21 cellular contexts compared by ENCODE assay signal in genomic region chr16:49869731-49870130, GRCh38. TPM values are rescaled to one million over a fixed set of nuclear protein-coding genes. Genes with fewer than 3 reads are reported as not detected.
DNase-seq lines count a peak whose midpoint lies in the region; ATAC-seq and TF ChIP-seq lines count a peak whose summit lies in the region.
"Had no signal": no experiment of that assay in that cellular context is flagged by ENCODE, and none has a peak within 500 bp of the region (broad histone marks: within the 10 kb centered on the region; RNA-seq: fewer than 3 reads in every experiment).

No MANE protein-coding gene starts in this region.

- H3K9ac ChIP-seq in neuronal stem cell (ENCODE audit: low read depth, low read length, poor library complexity), result peak overlapping the region; percentile 24
- H3K9ac ChIP-seq: BLaER1 had no signal

- H4K8ac ChIP-seq in neuronal stem cell (ENCODE audit: low read depth, low read length), result no peak overlapping the region

- H4K91ac ChIP-seq in neuronal stem cell (ENCODE audit: low read depth, low read length, poor library complexity), result peak overlapping the region; percentile 35

- H3K27ac Mint-ChIP-seq in activated naive CD8-positive, alpha-beta T cell treated with anti-CD3 and anti-CD28 coated beads for 36 hours, result no peak overlapping the region
- H3K27ac Mint-ChIP-seq: CD14-positive monocyte; CD4-positive, alpha-beta memory T cell; CD4-positive, CD25-positive, alpha-beta regulatory T cell; CD8-positive, alpha-beta memory T cell had no signal

- peak overlapping the region; percentile 74 for H2BK15ac ChIP-seq in neuronal stem cell (ENCODE audit: low read length)

- 93 to 94% methylated on average over 6 of the region's 6 CpGs for WGBS in lung, 2 donors
- WGBS in neuronal stem cell (ENCODE audit: extremely low coverage in 2 of 2, insufficient read length in 2 of 2, insufficient replicate concordance in 1 of 2), 2 donors, result no CpG with 5 or more reads among the region's 6 CpGs
- 89 to 92% methylated on average over 6 of the region's 6 CpGs for WGBS in aorta, 2 donors

- H3K9me3 ChIP-seq in lung (ENCODE audit: control insufficient read depth in 2 of 2, insufficient read depth in 1 of 2, low read length in 1 of 2) (no peaks in the 10 kb centered on the region), neuronal stem cell (replicated peaks in 1 of 2; ENCODE audit: control insufficient read depth in 2 of 2, insufficient read depth in 1 of 2, low read depth in 1 of 2, low read length in 2 of 2) (no peaks in the 10 kb centered on the region), aorta (ENCODE audit: control insufficient read depth, low read length) (no peaks in the 10 kb centered on the region)
- H3K9me3 ChIP-seq: BE2C, BLaER1 had no signal

- H2BK12ac ChIP-seq in neuronal stem cell (ENCODE audit: low read length), result peak overlapping the region; percentile 46

- no peak overlapping the region for H2AFZ ChIP-seq in neuronal stem cell (ENCODE audit: low read length)

- DNase-seq in lung (ENCODE audit: low spot score) (no peak), neuronal stem cell (ENCODE audit: low spot score) (no peak), aorta (no peak), iPS-NIHi7 (ENCODE audit: extremely low spot score) (no peak)
- no peak for DNase-seq in central memory CD4-positive, alpha-beta T cell
- no peak for DNase-seq in activated naive CD8-positive, alpha-beta T cell treated with anti-CD3 and anti-CD28 coated beads for 36 hours
- DNase-seq: 8988T; ACHN; BE2C; C1 segment of cervical spinal cord; CD4-positive, alpha-beta memory T cell; CD4-positive, CD25-positive, alpha-beta regulatory T cell; CD8-positive, alpha-beta memory T cell; COR-L47; DMS 273 treated with DMSO at 0.1 percent for 48 hours; DMS153; DMS53; DMS79 treated with DMSO at 0.1 percent for 48 hours; GF-D8 had no signal

- TF ChIP-seq CTCF in lung (IDR thresholded peaks at IDR 0.05; ENCODE audit: control extremely low read depth, extremely low read depth), result no peak

- no peaks in the 10 kb centered on the region for H3K4me1 ChIP-seq in lung (ENCODE audit: control insufficient read depth in 2 of 2, insufficient read depth in 2 of 2, low read length in 2 of 2)
- H3K4me1 ChIP-seq in neuronal stem cell (ENCODE audit: control insufficient read depth in 2 of 2, insufficient read depth in 1 of 2, low read depth in 1 of 2, low read length in 2 of 2), result peaks cover 25 to 27% of the 10 kb centered on the region in 2 donors
- no peaks in the 10 kb centered on the region for H3K4me1 ChIP-seq in aorta (ENCODE audit: control insufficient read depth in 1 of 2, insufficient read depth in 2 of 2, low read length in 2 of 2)
- H3K4me1 ChIP-seq: BE2C had no signal

- H3K4me2 ChIP-seq in neuronal stem cell (ENCODE audit: insufficient read depth, low read length, poor library complexity, severe bottlenecking), result no peak overlapping the region
- H3K4me2 ChIP-seq: BLaER1 had no signal

- peak overlapping the region; percentile 82 for H2AK5ac ChIP-seq in neuronal stem cell (ENCODE audit: low read depth, low read length)

- H3K4me3 ChIP-seq in lung (no peak overlapping the region), neuronal stem cell (ENCODE audit: low read length in 2 of 2) (no peak overlapping the region), aorta (ENCODE audit: low read length in 2 of 2) (no peak overlapping the region)
- H3K4me3 ChIP-seq: BLaER1 had no signal

- H3K27me3 ChIP-seq in lung (ENCODE audit: control insufficient read depth, insufficient read depth) (no peaks in the 10 kb centered on the region), neuronal stem cell (ENCODE audit: control insufficient read depth in 3 of 3, insufficient read depth in 3 of 3, low read depth in 1 of 3, low read length in 3 of 3) (no peaks in the 10 kb centered on the region), aorta (ENCODE audit: control insufficient read depth in 1 of 2, insufficient read depth in 2 of 2, low read length in 1 of 2) (no peaks in the 10 kb centered on the region)
- H3K27me3 ChIP-seq: BE2C had no signal

- no peak overlapping the region for H3K23ac ChIP-seq in neuronal stem cell (ENCODE audit: low read depth, low read length, poor library complexity)

- H2BK120ac ChIP-seq in neuronal stem cell (ENCODE audit: low read depth, low read length), result peak overlapping the region; percentile 30

- H3K4me1 Mint-ChIP-seq in activated naive CD8-positive, alpha-beta T cell treated with anti-CD3 and anti-CD28 coated beads for 36 hours, result no peaks in the 10 kb centered on the region
- H3K4me1 Mint-ChIP-seq: CD14-positive monocyte; CD4-positive, alpha-beta memory T cell; CD4-positive, CD25-positive, alpha-beta regulatory T cell; CD8-positive, alpha-beta memory T cell had no signal

- intact Hi-C loops in aorta (cut with DNase I), result loop anchor here in 1 of 2 donors (10.0 kb wide), 1 partner anchor 255 kb away; no protein-coding TSS in a partner anchor

- ATAC-seq in lung (ENCODE audit: insufficient read depth, low FRiP score), result peak; percentile 21
- peak; percentile 6 for ATAC-seq in aorta (ENCODE audit: low FRiP score)

- no peak overlapping the region for H3K4me3 Mint-ChIP-seq in activated naive CD8-positive, alpha-beta T cell treated with anti-CD3 and anti-CD28 coated beads for 36 hours
- H3K4me3 Mint-ChIP-seq: CD14-positive monocyte; CD4-positive, alpha-beta memory T cell; CD4-positive, CD25-positive, alpha-beta regulatory T cell; CD8-positive, alpha-beta memory T cell had no signal

- peak overlapping the region; percentile 80 for H3K18ac ChIP-seq in neuronal stem cell (ENCODE audit: low read length)

- H3K36me3 ChIP-seq in lung (ENCODE audit: control insufficient read depth in 2 of 2, insufficient read depth in 2 of 2, low read length in 2 of 2) (no peaks in the 10 kb centered on the region), neuronal stem cell (replicated peaks in 1 of 2; ENCODE audit: control insufficient read depth in 2 of 2, insufficient read depth in 2 of 2, low read length in 2 of 2) (no peaks in the 10 kb centered on the region), aorta (ENCODE audit: control insufficient read depth in 1 of 2, insufficient read depth in 2 of 2, low read length in 1 of 2) (no peaks in the 10 kb centered on the region)
- H3K36me3 ChIP-seq: BE2C, BLaER1 had no signal

- no peaks in the 10 kb centered on the region for H3K79me1 ChIP-seq in neuronal stem cell (ENCODE audit: low read depth, low read length)

- no peak overlapping the region for H3K14ac ChIP-seq in neuronal stem cell (ENCODE audit: low read length)

- no peaks in the 10 kb centered on the region for H3K36me3 Mint-ChIP-seq in activated naive CD8-positive, alpha-beta T cell treated with anti-CD3 and anti-CD28 coated beads for 36 hours
- H3K36me3 Mint-ChIP-seq: CD14-positive monocyte; CD4-positive, alpha-beta memory T cell; CD4-positive, CD25-positive, alpha-beta regulatory T cell; CD8-positive, alpha-beta memory T cell had no signal

- no peak overlapping the region for H2BK5ac ChIP-seq in neuronal stem cell (ENCODE audit: low read length)

- no peaks in the 10 kb centered on the region for H3K9me3 Mint-ChIP-seq in activated naive CD8-positive, alpha-beta T cell treated with anti-CD3 and anti-CD28 coated beads for 36 hours
- H3K9me3 Mint-ChIP-seq: CD4-positive, alpha-beta memory T cell; CD4-positive, CD25-positive, alpha-beta regulatory T cell; CD8-positive, alpha-beta memory T cell had no signal

- H3K27me3 Mint-ChIP-seq in activated naive CD8-positive, alpha-beta T cell treated with anti-CD3 and anti-CD28 coated beads for 36 hours, result peaks cover 12% of the 10 kb centered on the region

- H3K4ac ChIP-seq in neuronal stem cell (ENCODE audit: low read length), result peak overlapping the region; percentile 55

- H3K27ac ChIP-seq in lung (ENCODE audit: low read depth in 1 of 2, low read length in 1 of 2) (no peak overlapping the region), neuronal stem cell (replicated peaks; ENCODE audit: low read length) (no peak overlapping the region), aorta (ENCODE audit: low read depth in 1 of 2, low read length in 2 of 2) (no peak overlapping the region)
- H3K27ac ChIP-seq: BLaER1 had no signal

RNA-seq across cellular contexts. Expression of gene ZNF423, which starts 13.8 kb away (rescaled TPM):
- total RNA-seq in lung (10 to 100 TPM in 1 of 2 donors, 1 to 10 TPM in 1; 4.9 to 14.8 TPM), aorta (10 to 100 TPM; 12.5 to 43.1 TPM)
- polyA plus RNA-seq in lung (1 to 10 TPM; 1.1 to 1.8 TPM), aorta (1 to 10 TPM; 3.1 to 7.6 TPM)
- 27.7 TPM for polyA plus RNA-seq in neuronal stem cell (2013, experiment 1 of 2)
- polyA plus RNA-seq in neuronal stem cell (2013, experiment 2 of 2), result 27.1 TPM
- total RNA-seq in activated naive CD8-positive, alpha-beta T cell treated with anti-CD3 and anti-CD28 coated beads for 36 hours, result not detected
- total RNA-seq: CD4-positive, alpha-beta memory T cell; CD8-positive, alpha-beta memory T cell had no signal
- polyA plus RNA-seq: CD14-positive monocyte; CD4-positive, alpha-beta memory T cell; CD4-positive, CD25-positive, alpha-beta regulatory T cell; CD8-positive, alpha-beta memory T cell had no signal

Comparison
In these comparisons a context has a peak if more than half of its experiments do, and no peak if none do; other contexts are left out.
1. RNA of gene ZNF423, which starts 13.8 kb away (total RNA-seq): 12.5 to 43.1 TPM in aorta and 4.9 to 14.8 TPM in lung; not detected in activated naive CD8-positive, alpha-beta T cell treated with anti-CD3 and anti-CD28 coated beads for 36 hours; every median in the first group is over 4 times any median in the second.